Comparison of ENCODE assay signal across 1 cellular context in the genomic region with DNA sequence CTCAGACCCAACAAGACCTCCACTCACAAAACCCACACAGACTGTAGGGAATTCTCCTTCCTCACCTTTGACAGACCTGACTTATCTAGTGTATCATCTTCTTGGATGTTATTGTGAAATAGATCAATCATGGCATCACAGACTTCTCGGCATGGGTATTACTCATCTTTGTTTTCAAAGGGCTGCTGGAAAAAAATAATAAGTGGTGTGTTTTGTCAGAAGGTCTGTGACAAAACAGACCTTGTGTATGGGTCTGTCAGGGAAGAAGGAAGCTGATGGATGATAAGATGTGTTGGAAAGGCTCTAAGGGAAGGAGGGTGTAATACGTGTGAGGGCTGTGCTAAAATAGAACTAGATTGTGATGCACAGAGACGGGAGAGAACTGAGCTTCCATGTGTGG.
A peak's percentile ranks its signal among the peaks of the same experiment; 100 is the strongest.
TF ChIP-seq lines count a peak whose summit lies in the region.

No MANE protein-coding gene starts in this region.

TF ChIP-seq in HepG2, 621 proteins besides CTCF, POLR2A, EP300 and RAD21:
- TF ChIP-seq TFDP1 (CRISPR knock-in tag; IDR thresholded peaks at IDR 0.05; ENCODE audit: borderline replicate concordance) (no peak), CEBPB (IDR thresholded peaks at IDR 0.05; ENCODE audit: borderline replicate concordance, low read depth, low read length) (peak; percentile 57), RNF219 (CRISPR knock-in tag; IDR thresholded peaks at IDR 0.05) (no peak), PRPF4 (IDR thresholded peaks at IDR 0.05; ENCODE audit: low read depth, low read length, poor library complexity, severe bottlenecking) (no peak)
